In the genomic region with DNA sequence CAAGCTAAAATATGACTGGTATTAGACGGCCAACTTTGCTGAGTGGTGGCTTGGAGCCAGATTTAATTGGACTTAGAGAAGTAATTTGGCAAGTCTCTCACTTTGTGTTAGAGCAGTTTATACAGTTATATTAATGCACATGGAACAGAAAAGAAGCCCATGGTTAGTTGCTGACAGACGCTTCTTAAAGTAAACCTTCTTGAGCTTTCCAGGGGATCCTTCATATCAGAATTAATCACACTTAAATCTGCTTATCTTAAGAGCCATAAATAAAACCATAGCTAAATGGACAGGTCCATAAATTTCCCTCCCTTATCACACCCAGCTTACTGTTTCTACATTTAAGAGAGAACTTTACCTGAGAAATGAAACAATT, we compare ENCODE assay signal across 17 cellular contexts. TPM values are rescaled to one million over a fixed set of nuclear protein-coding genes. Genes with fewer than 3 reads are reported as not detected.
A peak's percentile ranks its signal among the peaks of the same experiment; 100 is the strongest.
DNase-seq lines count a peak whose midpoint lies in the region; ATAC-seq and TF ChIP-seq lines count a peak whose summit lies in the region.
"Had no signal": no experiment of that assay in that cellular context is flagged by ENCODE, and none has a peak within 500 bp of the region (broad histone marks: within the 10 kb centered on the region; RNA-seq: fewer than 3 reads in every experiment).

No MANE protein-coding gene starts in this region.

- ATAC-seq in natural killer cell treated with Interleukin-12 subunit alpha and Interleukin-12 subunit beta and Interleukin-15 and Interleukin-18, amount 100 ng/mL, for 72 hours, result no peak
- ATAC-seq in left ventricle myocardium superior, result no peak
- ATAC-seq: activated CD4-positive, alpha-beta T cell treated with anti-CD3 and anti-CD28 coated beads for 36 hours; HepG2 had no signal

- 11% methylated on average over 2 of the region's 2 CpGs for WGBS in mammary epithelial cell (ENCODE audit: low coverage, missing lambda C conversion rate)

- in situ Hi-C loops in mammary epithelial cell (cut with MboI; ENCODE audit: low sequenced_read_pairs in 2 of 2), result no loop called here

- peak overlapping the region; percentile 61 for H3K4me2 ChIP-seq in mammary epithelial cell (ENCODE audit: insufficient read depth, low read depth, low read length)
- H3K4me2 ChIP-seq: BLaER1 had no signal

- H3K27me3 ChIP-seq in mammary epithelial cell (ENCODE audit: insufficient read depth, low read length), result no peaks in the 10 kb centered on the region
- H3K27me3 ChIP-seq: BLaER1, spleen had no signal

- H3K36me3 ChIP-seq in mammary epithelial cell (ENCODE audit: insufficient read depth, low read length), result no peaks in the 10 kb centered on the region
- H3K36me3 ChIP-seq: BLaER1, spleen had no signal

- CTCF ChIA-PET in mammary epithelial cell (lab: Charles Lee; ENCODE audit: low non-redundant PET), result no interaction called here

- no peak overlapping the region for H3K4me3 Mint-ChIP-seq in natural killer cell treated with Interleukin-12 subunit alpha and Interleukin-12 subunit beta and Interleukin-15 and Interleukin-18, amount 100 ng/mL, for 72 hours
- H3K4me3 Mint-ChIP-seq: activated CD4-positive, alpha-beta T cell treated with anti-CD3 and anti-CD28 coated beads for 36 hours; activated naive CD4-positive, alpha-beta T cell treated with anti-CD3 and anti-CD28 coated beads for 36 hours; endodermal cell had no signal

- peak overlapping the region; percentile 54 for H3K27ac ChIP-seq in mammary epithelial cell (ENCODE audit: insufficient read depth, low read depth, low read length)
- H3K27ac ChIP-seq: BLaER1, spleen had no signal

- H3K9me3 Mint-ChIP-seq in natural killer cell treated with Interleukin-12 subunit alpha and Interleukin-12 subunit beta and Interleukin-15 and Interleukin-18, amount 100 ng/mL, for 72 hours, result no peaks in the 10 kb centered on the region
- H3K9me3 Mint-ChIP-seq: activated naive CD4-positive, alpha-beta T cell treated with anti-CD3 and anti-CD28 coated beads for 36 hours; endodermal cell had no signal

- intact Hi-C loops in mammary epithelial cell (cut with micrococcal nuclease), result loop anchor here (1.0 to 10.0 kb wide), 2 partner anchors 94 to 259 kb away; a partner anchor contains a TSS
- intact Hi-C loops in left ventricle myocardium superior (cut with micrococcal nuclease), result loop anchor here (10.0 kb wide), 1 partner anchor 179 kb away; no protein-coding TSS in a partner anchor

- peak; percentile 88 for DNase-seq in DMS79 treated with DMSO at 0.1 percent for 48 hours (lab: John Stamatoyannopoulos, UW)
- peak; percentile 92 for DNase-seq in NCI-H82 (lab: John Stamatoyannopoulos, UW)
- no peak for DNase-seq in mammary epithelial cell
- peak; percentile 57 for DNase-seq in retinal pigment epithelial cell (ENCODE audit: low read depth)
- no peak for DNase-seq in activated CD4-positive, CD25-positive, alpha-beta regulatory T cell (lab: John Stamatoyannopoulos, UW)
- no peak for DNase-seq in GF-D8 (lab: John Stamatoyannopoulos, UW)
- DNase-seq in natural killer cell treated with Interleukin-12 subunit alpha and Interleukin-12 subunit beta and Interleukin-15 and Interleukin-18, amount 100 ng/mL, for 72 hours (ENCODE audit: low spot score), result no peak
- no peak for DNase-seq in left ventricle myocardium superior
- DNase-seq: activated CD4-positive, alpha-beta T cell treated with anti-CD3 and anti-CD28 coated beads for 36 hours; activated naive CD4-positive, alpha-beta T cell treated with anti-CD3 and anti-CD28 coated beads for 36 hours; endodermal cell; NCI-H1105; spleen had no signal

- dilution Hi-C loops in mammary epithelial cell (cut with HindIII; ENCODE audit: low sequenced_read_pairs), result no loop called here

- no peak overlapping the region for H3K27ac Mint-ChIP-seq in natural killer cell treated with Interleukin-12 subunit alpha and Interleukin-12 subunit beta and Interleukin-15 and Interleukin-18, amount 100 ng/mL, for 72 hours
- H3K27ac Mint-ChIP-seq: activated CD4-positive, alpha-beta T cell treated with anti-CD3 and anti-CD28 coated beads for 36 hours; activated naive CD4-positive, alpha-beta T cell treated with anti-CD3 and anti-CD28 coated beads for 36 hours; endodermal cell had no signal

- no peaks in the 10 kb centered on the region for H3K9me3 ChIP-seq in mammary epithelial cell (replicated peaks; ENCODE audit: insufficient read depth, low read length)
- H3K9me3 ChIP-seq: BLaER1, spleen had no signal

- peaks cover 9 to 14% of the 10 kb centered on the region in 2 donors for H3K4me1 Mint-ChIP-seq in natural killer cell treated with Interleukin-12 subunit alpha and Interleukin-12 subunit beta and Interleukin-15 and Interleukin-18, amount 100 ng/mL, for 72 hours (ENCODE audit: low read depth in 2 of 2)

- H4K20me1 ChIP-seq in mammary epithelial cell (ENCODE audit: insufficient read depth, low read length), result no peaks in the 10 kb centered on the region
- H4K20me1 ChIP-seq: BLaER1 had no signal

- H3K4me3 ChIP-seq in mammary epithelial cell (replicated peaks in 1 of 3; ENCODE audit: insufficient read depth in 1 of 3, low read depth in 2 of 3, low read length in 3 of 3) (no peak overlapping the region), retinal pigment epithelial cell (ENCODE audit: low read length) (no peak overlapping the region)
- H3K4me3 ChIP-seq: BLaER1, spleen had no signal

- H3K36me3 Mint-ChIP-seq in natural killer cell treated with Interleukin-12 subunit alpha and Interleukin-12 subunit beta and Interleukin-15 and Interleukin-18, amount 100 ng/mL, for 72 hours, result no peaks in the 10 kb centered on the region

- TF ChIP-seq CTCF in mammary epithelial cell (conservative IDR thresholded peaks at IDR 0.05 in 1 of 2, IDR thresholded peaks at IDR 0.05 in 1 of 2; ENCODE audit: extremely low read depth in 1 of 2, insufficient read depth in 1 of 2, low read depth in 1 of 2, low read length in 2 of 2), result no peak
- TF ChIP-seq CTCF in retinal pigment epithelial cell (conservative IDR thresholded peaks at IDR 0.05; ENCODE audit: low read depth, low read length), result no peak

- H3K9ac ChIP-seq in mammary epithelial cell (ENCODE audit: insufficient read depth, low read length), result no peak overlapping the region
- H3K9ac ChIP-seq: BLaER1 had no signal

- no peaks in the 10 kb centered on the region for H3K79me2 ChIP-seq in mammary epithelial cell (ENCODE audit: insufficient read depth, low read length)

- BruUV-seq in mammary epithelial cell (replicated peaks; lab: Mats Ljungman, UMichigan), result no TSS peak

- peak overlapping the region; percentile 70 for H2AFZ ChIP-seq in mammary epithelial cell (ENCODE audit: low read depth, low read length)

- peaks cover 0 to 6% of the 10 kb centered on the region in 2 donors for H3K27me3 Mint-ChIP-seq in natural killer cell treated with Interleukin-12 subunit alpha and Interleukin-12 subunit beta and Interleukin-15 and Interleukin-18, amount 100 ng/mL, for 72 hours
- H3K27me3 Mint-ChIP-seq: activated CD4-positive, alpha-beta T cell treated with anti-CD3 and anti-CD28 coated beads for 36 hours had no signal

- peaks cover 36% of the 10 kb centered on the region for H3K4me1 ChIP-seq in mammary epithelial cell (ENCODE audit: insufficient read depth, low read length)

RNA-seq across cellular contexts. Expression of a gene that starts 9.6 kb away (rescaled TPM):
- total RNA-seq in mammary epithelial cell (not detected), left ventricle myocardium superior (not detected)
- 0.06 TPM for polyA plus RNA-seq in mammary epithelial cell
- polyA minus RNA-seq in mammary epithelial cell, result not detected
- total RNA-seq in natural killer cell treated with Interleukin-12 subunit alpha and Interleukin-12 subunit beta and Interleukin-15 and Interleukin-18, amount 100 ng/mL, for 72 hours, result not detected
- total RNA-seq: activated CD4-positive, alpha-beta T cell treated with anti-CD3 and anti-CD28 coated beads for 36 hours; activated naive CD4-positive, alpha-beta T cell treated with anti-CD3 and anti-CD28 coated beads for 36 hours; cardiac septum; glomerular endothelial cell; HepG2; spleen had no signal
- polyA plus RNA-seq: HepG2, spleen had no signal

RNA-seq across cellular contexts. Expression of a gene that starts 49.7 kb away (rescaled TPM):
- total RNA-seq in mammary epithelial cell (1 to 10 TPM; 8.3 to 9.5 TPM), left ventricle myocardium superior (1.8 TPM)
- 5.1 TPM for polyA plus RNA-seq in mammary epithelial cell
- polyA minus RNA-seq in mammary epithelial cell, result 17.0 TPM
- total RNA-seq in natural killer cell treated with Interleukin-12 subunit alpha and Interleukin-12 subunit beta and Interleukin-15 and Interleukin-18, amount 100 ng/mL, for 72 hours, result 10 to 100 TPM in 1 of 2 donors, 1 to 10 TPM in 1; 7.2 to 10.1 TPM

Comparison
In these comparisons a context has a peak if more than half of its experiments do, and no peak if none do; other contexts are left out.
1. DNase-seq: peak in DMS79 treated with DMSO at 0.1 percent for 48 hours (single experiment), NCI-H82 (single experiment) and retinal pigment epithelial cell (single experiment); none in mammary epithelial cell (single experiment), activated CD4-positive, CD25-positive, alpha-beta regulatory T cell (0 of 4), GF-D8 (single experiment), natural killer cell treated with Interleukin-12 subunit alpha and Interleukin-12 subunit beta and Interleukin-15 and Interleukin-18, amount 100 ng/mL, for 72 hours (single experiment) and left ventricle myocardium superior (single experiment).